ENCODE assay signal across 21 cellular contexts in the genomic region with DNA sequence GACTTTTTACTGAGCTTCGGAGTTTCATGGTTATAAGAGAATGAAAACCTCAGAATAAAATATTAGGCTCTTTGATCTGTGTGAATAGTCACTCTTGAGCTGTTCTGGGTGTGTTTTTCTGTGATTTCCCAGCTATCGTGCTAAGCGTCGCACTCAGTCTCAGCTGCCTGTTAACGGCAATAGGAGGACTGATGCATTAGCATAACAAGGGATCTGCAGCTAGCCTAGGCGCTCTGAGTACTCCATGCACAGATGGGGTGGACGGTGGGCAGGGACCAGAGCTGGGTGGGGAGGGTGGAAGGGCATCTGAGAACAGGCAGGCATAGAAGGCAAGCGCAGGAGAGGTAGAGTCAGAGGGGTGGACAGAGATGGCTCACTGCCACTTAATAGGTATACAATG.
"Had no signal": no experiment of that assay in that cellular context is flagged by ENCODE, and none has a peak within 500 bp of the region (broad histone marks: within the 10 kb centered on the region; RNA-seq: fewer than 3 reads in every experiment).

No MANE protein-coding gene starts in this region.

- ATAC-seq: heart right ventricle; lower lobe of right lung; stimulated activated naive CD8-positive, alpha-beta T cell treated with anti-CD3 and anti-CD28 coated beads, Interleukin-15, Interleukin-2, amounts not matched to agents 100 U/mL and 50 U/mL, for 24 hours had no signal

- H3K27ac ChIP-seq: coronary artery, heart right ventricle, left ventricle myocardium inferior, lower lobe of right lung, sigmoid colon, suprapubic skin, tibial artery, upper lobe of left lung, uterus had no signal

- H3K4me1 ChIP-seq: lower lobe of right lung, uterus had no signal

- DNase-seq: effector CD4-positive, alpha-beta T cell; endodermal cell; erythroblast; foreskin melanocyte; heart right ventricle; hypothalamus; left cardiac atrium; left ventricle myocardium inferior; lower lobe of right lung; mesendoderm; naive B cell; posterior cingulate gyrus; sigmoid colon; small intestine; stimulated activated CD4-positive, alpha-beta T cell treated with anti-CD3 and anti-CD28 coated beads, Interleukin-2, amount 100 ng/mL, for 48 hours; stimulated activated naive CD8-positive, alpha-beta T cell treated with anti-CD3 and anti-CD28 coated beads, Interleukin-15, Interleukin-2, amounts not matched to agents 100 U/mL and 50 U/mL, for 24 hours; tibial artery; upper lobe of left lung; uterus had no signal

- H3K36me3 ChIP-seq: heart right ventricle, left ventricle myocardium inferior, lower lobe of right lung, sigmoid colon, suprapubic skin, tibial artery, upper lobe of left lung, uterus had no signal

- H3K27me3 ChIP-seq: heart right ventricle, sigmoid colon, suprapubic skin, upper lobe of left lung, uterus had no signal

- H3K9me3 ChIP-seq: heart right ventricle, left ventricle myocardium inferior, lower lobe of right lung, sigmoid colon, suprapubic skin, tibial artery, upper lobe of left lung, uterus had no signal

- H3K4me3 ChIP-seq: coronary artery, heart right ventricle, left ventricle myocardium inferior, lower lobe of right lung, sigmoid colon, suprapubic skin, tibial artery, upper lobe of left lung, uterus had no signal
